8 cellular contexts compared by ENCODE assay signal in the genomic region with DNA sequence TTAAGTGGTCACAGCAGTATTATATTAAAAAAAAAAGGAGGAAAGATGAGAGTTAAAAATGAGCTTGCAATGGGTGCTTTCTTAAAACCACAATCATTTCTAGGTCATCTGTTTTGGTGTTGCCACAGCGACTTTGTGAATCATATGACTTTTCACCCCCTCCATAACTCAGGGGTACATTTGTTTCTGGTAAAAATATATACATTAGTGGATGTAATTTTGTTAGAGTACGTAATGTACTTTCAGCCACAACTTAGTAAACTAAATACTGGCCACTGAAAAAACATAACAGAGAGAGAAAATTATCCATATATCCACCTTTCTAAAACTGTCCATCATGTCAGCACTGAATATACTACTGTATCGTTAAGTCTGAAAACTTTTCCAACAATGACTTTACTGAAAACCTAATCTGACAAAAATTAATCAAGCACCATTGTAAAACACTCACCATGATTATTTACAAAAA. TPM values are rescaled to one million over a fixed set of nuclear protein-coding genes. Genes with fewer than 3 reads are reported as not detected.
DNase-seq lines count a peak whose midpoint lies in the region; ATAC-seq, FAIRE-seq and TF ChIP-seq lines count a peak whose summit lies in the region.

No MANE protein-coding gene starts in this region.

- in situ Hi-C loops in K562 (cut with MboI) = no loop called here

- H3K27ac ChIP-seq in KOPT-K1 (ENCODE audit: low read depth, low read length, poor library complexity, severe bottlenecking) (peak overlapping the region; percentile 100), K562 (ENCODE audit: extremely low read depth, low read depth, low read length) (peak overlapping the region; percentile 82; the same call in 2 of the 3 replicates), osteoblast (ENCODE audit: low read depth, low read length) (peak overlapping the region; percentile 99)

- no peaks in the 10 kb centered on the region for H3K9me1 ChIP-seq in K562 (ENCODE audit: control insufficient read depth, insufficient read depth, low read length)

- H3K4me3 ChIP-seq in K562 (peak overlapping the region; percentile 2; the same call in 1 of the 2 replicates), osteoblast (ENCODE audit: insufficient read depth, low read length) (peak overlapping the region; percentile 77), lower leg skin (ENCODE audit: low read depth, poor library complexity, severe bottlenecking) (no peak overlapping the region)

- no peak for FAIRE-seq in K562 (lab: Jason Lieb, UNC)

- H3K79me2 ChIP-seq in K562 (ENCODE audit: control insufficient read depth, insufficient read depth, low read length) = peaks cover 93% of the 10 kb centered on the region
- H3K79me2 ChIP-seq in osteoblast (ENCODE audit: insufficient read depth, low read length) = peaks cover 86% of the 10 kb centered on the region

- intact Hi-C loops in K562 (cut with micrococcal nuclease) = no loop called here
- intact Hi-C loops in lower leg skin (cut with DNase I; ENCODE audit: low total_unique reads) = no loop called here

- BruUV-seq in K562 (replicated peaks; lab: Mats Ljungman, UMichigan) = no TSS peak

- POLR2A ChIA-PET in K562 (lab: Yijun Ruan, JAX) = interaction anchor here (0.6 to 1.4 kb wide), 3 partner anchors 7 to 181 kb away, joined by 3 to 6 read pairs (median 3); no protein-coding TSS in a partner anchor

- TF ChIP-seq EP300 in K562 (IDR thresholded peaks at IDR 0.05; ENCODE audit: low read length) = no peak

- DNase-seq in K562 (ENCODE audit: extremely low read depth in 1 of 4, low spot score in 3 of 4) = peak in 2 of 4 experiments; percentile 35 to 45
- no peak for DNase-seq in osteoblast (ENCODE audit: insufficient read length, low spot score, missing footprints)
- DNase-seq in NCI-H1105 (lab: John Stamatoyannopoulos, UW) = no peak
- no peak for DNase-seq in lower leg skin (ENCODE audit: low spot score in 2 of 2)
- no peak for DNase-seq in effector CD8-positive, alpha-beta T cell (lab: John Stamatoyannopoulos, UW)

- H3K9me3 ChIP-seq in KOPT-K1 (ENCODE audit: insufficient read depth, low read length, poor library complexity, severe bottlenecking) (peaks cover 8% of the 10 kb centered on the region), K562 (replicated peaks; ENCODE audit: control insufficient read depth, insufficient read depth, low read depth, low read length) (no peaks in the 10 kb centered on the region), osteoblast (ENCODE audit: low read depth, low read length) (no peaks in the 10 kb centered on the region)

- CTCF ChIA-PET in K562 (lab: Yijun Ruan, JAX; ENCODE audit: low intra/inter-chr PET ratio) = no interaction called here

- no peak for TF ChIP-seq CTCF in K562 (IDR thresholded peaks at IDR 0.05 in 2 of 3, conservative IDR thresholded peaks at IDR 0.05 in 1 of 3; ENCODE audit: insufficient read depth in 2 of 3, low read depth in 1 of 3, low read length in 3 of 3)
- TF ChIP-seq CTCF in osteoblast (IDR thresholded peaks at IDR 0.05; ENCODE audit: extremely low read depth, low read depth, low read length) = no peak
- TF ChIP-seq CTCF in lower leg skin (IDR thresholded peaks at IDR 0.05) = no peak

- H3K36me3 ChIP-seq in KOPT-K1 (ENCODE audit: insufficient read depth, low read length) = peaks cover 43% of the 10 kb centered on the region
- H3K36me3 ChIP-seq in K562 (ENCODE audit: control insufficient read depth, insufficient read depth, low read length) = peaks cover 19% of the 10 kb centered on the region; the same call in 2 of the 3 replicates
- H3K36me3 ChIP-seq in osteoblast (ENCODE audit: insufficient read depth, low read length) = peaks cover 18% of the 10 kb centered on the region

- H3K4me2 ChIP-seq in K562 (ENCODE audit: insufficient read depth, low read length) (no peak overlapping the region), osteoblast (ENCODE audit: insufficient read depth, low read length) (peak overlapping the region; percentile 94)

- peak overlapping the region in 1 of 2 experiments; percentile 67; a peak in 2 of 4 replicates for H3K9ac ChIP-seq in K562 (ENCODE audit: insufficient read depth in 1 of 2, low read depth in 2 of 2, low read length in 2 of 2)

- ATAC-seq in GM18511 (IDR thresholded peaks at IDR 0.05; ENCODE audit: unreplicated experiment) = peak; percentile 41
- peak; percentile 7 for ATAC-seq in K562
- no peak for ATAC-seq in GM21737 (IDR thresholded peaks at IDR 0.05; ENCODE audit: unreplicated experiment)

- WGBS in K562 (ENCODE audit: insufficient coverage, low coverage, missing lambda C conversion rate) = 17% methylated on average over 3 of the region's 3 CpGs
- WGBS in lower leg skin, 2 donors = 48 to 53% methylated on average over 3 of the region's 3 CpGs

- H4K20me1 ChIP-seq in K562 (replicated peaks; ENCODE audit: control insufficient read depth, insufficient read depth, low read length) = no peaks in the 10 kb centered on the region
- H4K20me1 ChIP-seq in osteoblast (ENCODE audit: insufficient read depth, low read length) = no peaks in the 10 kb centered on the region

- no peak for TF ChIP-seq POLR2A in K562 (conservative IDR thresholded peaks at IDR 0.05)
- TF ChIP-seq POLR2A in lower leg skin (IDR thresholded peaks at IDR 0.05) = no peak

- TF ChIP-seq RAD21 in K562 (CRISPR knock-in tag; conservative IDR thresholded peaks at IDR 0.05 in 1 of 2, IDR thresholded peaks at IDR 0.05 in 1 of 2) = no peak

- peaks cover 0 to 6% of the 10 kb centered on the region in 2 experiments; a peak in 3 of 5 replicates for H3K4me1 ChIP-seq in K562 (replicated peaks in 1 of 2; ENCODE audit: control insufficient read depth in 2 of 2, insufficient read depth in 2 of 2, low read length in 2 of 2)
- H3K4me1 ChIP-seq in osteoblast (ENCODE audit: insufficient read depth, low read length) = peaks cover 28% of the 10 kb centered on the region

- H3K27me3 ChIP-seq in K562 (ENCODE audit: control insufficient read depth in 2 of 2, insufficient read depth in 2 of 2, low read length in 2 of 2) (no peaks in the 10 kb centered on the region), osteoblast (ENCODE audit: insufficient read depth, low read length) (no peaks in the 10 kb centered on the region)

- H2AFZ ChIP-seq in K562 (ENCODE audit: low read depth, low read length) = no peak overlapping the region
- H2AFZ ChIP-seq in osteoblast (ENCODE audit: low read length) = no peak overlapping the region

TF ChIP-seq in K562, 482 proteins besides CTCF, POLR2A, EP300 and RAD21 (continues in another document):
- no peak for TF ChIP-seq CHCHD3 (CRISPR knock-in tag; IDR thresholded peaks at IDR 0.05)
- TF ChIP-seq ZNF146 (CRISPR knock-in tag; IDR thresholded peaks at IDR 0.05; ENCODE audit: unreplicated experiment) = no peak
- no peak for TF ChIP-seq ZNF124 (CRISPR knock-in tag; IDR thresholded peaks at IDR 0.05)
- TF ChIP-seq RFX1 (IDR thresholded peaks at IDR 0.05) = peak; percentile 78
- 0 out of 2 replicates have a peak, but pooled peaks have one; percentile 22 for TF ChIP-seq FOSL1 (tag; conservative IDR thresholded peaks at IDR 0.05)
- peak; percentile 71 for TF ChIP-seq MEIS2 (IDR thresholded peaks at IDR 0.05; ENCODE audit: partially characterized antibody)
- TF ChIP-seq, protein P1, sequence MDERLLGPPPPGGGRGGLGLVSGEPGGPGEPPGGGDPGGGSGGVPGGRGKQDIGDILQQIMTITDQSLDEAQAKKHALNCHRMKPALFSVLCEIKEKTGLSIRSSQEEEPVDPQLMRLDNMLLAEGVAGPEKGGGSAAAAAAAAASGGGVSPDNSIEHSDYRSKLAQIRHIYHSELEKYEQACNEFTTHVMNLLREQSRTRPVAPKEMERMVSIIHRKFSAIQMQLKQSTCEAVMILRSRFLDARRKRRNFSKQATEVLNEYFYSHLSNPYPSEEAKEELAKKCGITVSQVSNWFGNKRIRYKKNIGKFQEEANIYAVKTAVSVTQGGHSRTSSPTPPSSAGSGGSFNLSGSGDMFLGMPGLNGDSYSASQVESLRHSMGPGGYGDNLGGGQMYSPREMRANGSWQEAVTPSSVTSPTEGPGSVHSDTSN (CRISPR knock-in tag; IDR thresholded peaks at IDR 0.05; ENCODE audit: low read depth) = no peak
- TF ChIP-seq, protein P1 (tag; conservative IDR thresholded peaks at IDR 0.05; ENCODE audit: low read depth) = peak; percentile 79

RNA-seq across cellular contexts. Expression of a gene that starts 3.4 kb away (rescaled TPM):
- 112 and 305 TPM in 2 replicates for total RNA-seq in K562 (2011; cell fraction: chromatin; rRNA removed; ENCODE audit: low replicate concordance)
- total RNA-seq in K562 (2011; cell fraction: nucleolus; rRNA removed) = 35.9 and 58.7 TPM in 2 replicates
- 85.0 and 104 TPM in 2 replicates for total RNA-seq in K562 (2011; cell fraction: nucleoplasm; rRNA removed)
- 33.6 and 38.6 TPM in 2 replicates for total RNA-seq in K562 (2014; rRNA removed)
- total RNA-seq in K562 (2014; rRNA removed; fragmentation: Illumina TruSeq; extraction: Trizol) = 48.6 and 57.4 TPM in 2 replicates
- 52.9 and 56.4 TPM in 2 replicates for total RNA-seq in K562 (2015; rRNA removed; fragmentation: Illumina TruSeq; extraction: Trizol)
- 48.6 and 53.0 TPM in 2 replicates for total RNA-seq in K562 (2021)
- 66.0 and 71.7 TPM in 2 replicates for polyA plus RNA-seq in K562 (2011; rRNA removed)
- 25.2 and 40.6 TPM in 2 replicates for polyA plus RNA-seq in K562 (2011; cell fraction: cytosol; rRNA removed)
- polyA plus RNA-seq in K562 (2011; cell fraction: nucleus; rRNA removed) = 61.1 and 103 TPM in 2 replicates
- 31.5 and 33.0 TPM in 2 replicates for polyA plus RNA-seq in K562 (2012)
- polyA plus RNA-seq in K562 (2014; fragmentation: Illumina TruSeq; extraction: Trizol) = 36.7 and 42.4 TPM in 2 replicates
- polyA plus RNA-seq in K562 (2014; fragmentation: Nextera tagmentation; extraction: Ambion mirVana) = 10 to 100 TPM; 11.7 to 13.4 TPM
- 25.0 and 29.3 TPM in 2 replicates for polyA plus RNA-seq in K562 (2014; rRNA removed)
- 187 and 268 TPM in 2 replicates for polyA minus RNA-seq in K562 (2011; rRNA and poly(A)+ RNA removed)
- 44.7 and 62.7 TPM in 2 replicates for polyA minus RNA-seq in K562 (2011; cell fraction: cytosol; rRNA and poly(A)+ RNA removed)
- 57.1 and 160 TPM in 2 replicates for polyA minus RNA-seq in K562 (2011; cell fraction: nucleus; rRNA and poly(A)+ RNA removed)
- total RNA-seq in osteoblast = 215 and 223 TPM in 2 replicates
- 10 to 100 TPM; 25.7 to 44.7 (median 40.9) TPM for total RNA-seq in lower leg skin
